Comparison of ENCODE assay signal across 9 cellular contexts in genomic region chr3:197802505-197803459, GRCh38. TPM values are rescaled to one million over a fixed set of nuclear protein-coding genes. Genes with fewer than 3 reads are reported as not detected.
A peak's percentile ranks its signal among the peaks of the same experiment; 100 is the strongest.
DNase-seq lines count a peak whose midpoint lies in the region; ATAC-seq and TF ChIP-seq lines count a peak whose summit lies in the region.
"Had no signal": no experiment of that assay in that cellular context is flagged by ENCODE, and none has a peak within 500 bp of the region (broad histone marks: within the 10 kb centered on the region; RNA-seq: fewer than 3 reads in every experiment).

No MANE protein-coding gene starts in this region.

- peaks cover 13% of the 10 kb centered on the region for H3F3A ChIP-seq in MM.1S (ENCODE audit: insufficient read depth, low read length)

- H3K27ac Mint-ChIP-seq in progenitor cell of endocrine pancreas, result peak overlapping the region; percentile 82

- no peak overlapping the region for H3K9ac ChIP-seq in MM.1S (ENCODE audit: low read length)

- ATAC-seq in HG02642 (IDR thresholded peaks at IDR 0.05; ENCODE audit: poor library complexity, unreplicated experiment), result no peak
- no peak for ATAC-seq in HG02938 (IDR thresholded peaks at IDR 0.05; ENCODE audit: unreplicated experiment)

- H3K4me3 Mint-ChIP-seq in progenitor cell of endocrine pancreas (ENCODE audit: low read depth), result no peak overlapping the region

- H3K9me3 Mint-ChIP-seq in progenitor cell of endocrine pancreas (ENCODE audit: low read depth), result no peaks in the 10 kb centered on the region

- TF ChIP-seq CTCF in MM.1S (IDR thresholded peaks at IDR 0.05; ENCODE audit: low read length) (peak; percentile 28), progenitor cell of endocrine pancreas (IDR thresholded peaks at IDR 0.05; ENCODE audit: unreplicated experiment) (peak; percentile 12)

- peaks cover 30% of the 10 kb centered on the region for H3K4me1 ChIP-seq in MM.1S (ENCODE audit: low read length)

- no peaks in the 10 kb centered on the region for H3K36me3 ChIP-seq in MM.1S (replicated peaks; ENCODE audit: insufficient read depth, low read length)

- H3K9me2 ChIP-seq in MM.1S (replicated peaks; ENCODE audit: insufficient read depth, low read length), result no peaks in the 10 kb centered on the region

- peaks cover 12% of the 10 kb centered on the region for H3K4me1 Mint-ChIP-seq in progenitor cell of endocrine pancreas (ENCODE audit: low read depth)

- peaks cover 62% of the 10 kb centered on the region for H3K79me2 ChIP-seq in MM.1S (ENCODE audit: low read length)

- peak overlapping the region; percentile 53; the same call in 1 of the 2 replicates for H3K4me2 ChIP-seq in MM.1S (ENCODE audit: low read depth, low read length)
- H3K4me2 ChIP-seq: A549 had no signal

- peaks cover 2% of the 10 kb centered on the region for H3K36me3 Mint-ChIP-seq in progenitor cell of endocrine pancreas (ENCODE audit: insufficient read depth)

- H3K4me3 ChIP-seq in MM.1S (ENCODE audit: low read length), result no peak overlapping the region
- H3K4me3 ChIP-seq: A549 had no signal

- no peak overlapping the region; the same call in 1 of the 2 replicates for H3K27ac ChIP-seq in MM.1S (ENCODE audit: low read length)
- no peak overlapping the region for H3K27ac ChIP-seq in substantia nigra (ENCODE audit: low read depth, low read length, poor library complexity, severe bottlenecking)
- H3K27ac ChIP-seq: A549 had no signal

- no peaks in the 10 kb centered on the region for H4K20me1 ChIP-seq in MM.1S (ENCODE audit: insufficient read depth, low read length)

- H3K27me3 ChIP-seq in MM.1S (replicated peaks; ENCODE audit: insufficient read depth, low read length), result no peaks in the 10 kb centered on the region

- peak; percentile 10 for DNase-seq in DMS53 (lab: John Stamatoyannopoulos, UW)
- DNase-seq in DMS53 treated with DMSO at 0.1 percent for 48 hours (lab: John Stamatoyannopoulos, UW; ENCODE audit: unreplicated experiment), result no peak
- DNase-seq in MM.1S, result peak; percentile 32
- DNase-seq in dermis blood vessel endothelial cell, result peak; percentile 23
- no peak for DNase-seq in progenitor cell of endocrine pancreas (ENCODE audit: low spot score, unreplicated experiment)
- DNase-seq in substantia nigra (lab: John Stamatoyannopoulos, UW), result no peak

- no peaks in the 10 kb centered on the region for H3K9me3 ChIP-seq in MM.1S (replicated peaks; ENCODE audit: insufficient read depth, low read length)
- H3K9me3 ChIP-seq: A549 had no signal

- no peak overlapping the region for H2AFZ ChIP-seq in MM.1S (ENCODE audit: low read length)

- no peaks in the 10 kb centered on the region for H3K27me3 Mint-ChIP-seq in progenitor cell of endocrine pancreas

RNA-seq across cellular contexts. Expression of gene LRCH3, which starts 11.7 kb away (rescaled TPM):
- total RNA-seq in dermis blood vessel endothelial cell, result 82.4 and 154 TPM in 2 replicates
- total RNA-seq in progenitor cell of endocrine pancreas, result 73.3 and 84.3 TPM in 2 replicates

RNA-seq across cellular contexts. Expression of gene FYTTD1, which starts 53.1 kb away (rescaled TPM):
- total RNA-seq in dermis blood vessel endothelial cell (73.2 and 110 TPM in 2 replicates), progenitor cell of endocrine pancreas (42.3 and 50.8 TPM in 2 replicates)

Comparison
In these comparisons a context has a peak if more than half of its experiments do, and no peak if none do; other contexts are left out.
1. DNase-seq: peak in DMS53 (single experiment), MM.1S (single experiment) and dermis blood vessel endothelial cell (single experiment); none in DMS53 treated with DMSO at 0.1 percent for 48 hours (single experiment), progenitor cell of endocrine pancreas (single experiment) and substantia nigra (0 of 49).